In the genomic region with DNA sequence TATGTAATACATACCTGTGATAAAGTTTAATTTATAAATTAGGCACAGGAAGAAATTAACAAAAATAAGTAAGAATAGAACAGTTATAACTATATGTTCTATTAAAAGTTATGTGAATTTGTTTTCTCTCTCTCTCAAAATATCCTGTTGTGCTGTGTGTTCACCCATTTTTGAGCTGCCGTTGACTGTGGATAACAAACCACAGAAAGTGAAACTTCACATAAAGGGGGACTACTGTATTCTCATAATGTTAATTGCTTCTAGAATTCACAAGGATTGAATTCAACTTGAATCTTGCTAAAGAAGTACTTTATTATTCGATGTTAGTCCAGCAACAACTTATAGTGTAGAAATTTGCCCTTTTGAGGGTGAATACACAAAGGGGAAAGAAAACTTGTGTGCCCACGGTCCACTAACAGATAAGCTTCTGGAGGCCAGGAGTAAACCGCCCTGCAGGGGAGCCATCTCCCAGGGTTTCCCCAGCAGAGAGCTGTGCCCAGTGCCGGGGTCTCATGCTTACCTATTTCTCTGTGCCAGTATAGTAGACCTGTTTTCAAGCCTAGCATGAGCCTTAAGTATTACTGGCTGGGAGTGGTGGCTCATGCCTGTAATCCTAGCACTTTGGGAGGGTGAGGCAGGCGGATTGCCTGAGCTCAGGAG, we compare ENCODE assay signal across 15 cellular contexts.
A peak's percentile ranks its signal among the peaks of the same experiment; 100 is the strongest.
DNase-seq lines count a peak whose midpoint lies in the region; ATAC-seq, FAIRE-seq and TF ChIP-seq lines count a peak whose summit lies in the region.
"Had no signal": no experiment of that assay in that cellular context is flagged by ENCODE, and none has a peak within 500 bp of the region (broad histone marks: within the 10 kb centered on the region; RNA-seq: fewer than 3 reads in every experiment).

No MANE protein-coding gene starts in this region.

- H3K4me1 ChIP-seq in DND-41 (ENCODE audit: insufficient read depth, low read length), result peaks cover 3% of the 10 kb centered on the region
- H3K4me1 ChIP-seq: HAP-1 had no signal

- peaks cover 18% of the 10 kb centered on the region; the same call in 1 of the 2 replicates for H3K79me2 ChIP-seq in DND-41 (ENCODE audit: insufficient read depth, low read length)

- no peak overlapping the region for H3K27ac ChIP-seq in DND-41 (ENCODE audit: low read length)
- H3K27ac ChIP-seq: gastrocnemius medialis had no signal

- H2AFZ ChIP-seq in DND-41 (ENCODE audit: low read depth, low read length), result no peak overlapping the region

- H3K4me3 ChIP-seq in DND-41 (ENCODE audit: low read depth in 1 of 2, low read length in 2 of 2) (no peak overlapping the region), MG63 (no peak overlapping the region)
- H3K4me3 ChIP-seq: gastrocnemius medialis, HAP-1 had no signal

- FAIRE-seq in islet of Langerhans (lab: Jason Lieb, UNC), result peak; percentile 17

- H4K20me1 ChIP-seq in DND-41 (ENCODE audit: insufficient read depth, low read length), result peaks cover 5% of the 10 kb centered on the region

- H3K36me3 ChIP-seq in DND-41 (ENCODE audit: insufficient read depth, low read length) (no peaks in the 10 kb centered on the region), MG63 (no peaks in the 10 kb centered on the region)
- H3K36me3 ChIP-seq: gastrocnemius medialis, HAP-1 had no signal

- H3K4me2 ChIP-seq in DND-41 (ENCODE audit: insufficient read depth, low read length), result no peak overlapping the region

- no peak overlapping the region for H3K9ac ChIP-seq in DND-41 (ENCODE audit: low read depth, low read length)

- DNase-seq in DND-41 (peak; percentile 25), SK-MEL-5 (ENCODE audit: low read depth, low spot score) (peak; percentile 57), NOMO-1 treated with DMSO at 0.1 percent for 48 hours (lab: John Stamatoyannopoulos, UW; ENCODE audit: unreplicated experiment) (no peak), NCI-H1417 (lab: John Stamatoyannopoulos, UW) (no peak), MG63 (no peak)
- DNase-seq: activated CD8-positive, alpha-beta memory T cell treated with anti-CD3 and anti-CD28 coated beads, Interleukin-2, amount 50 U/mL, for 48 hours; gastrocnemius medialis; kidney glomerular epithelial cell; NCI-H1417 treated with DMSO at 0.1 percent for 48 hours; NCI-H510A; stimulated activated CD4-positive, alpha-beta T cell treated with anti-CD3 and anti-CD28 coated beads, Interleukin-2, amount 100 ng/mL, for 48 hours had no signal

- H3K9me3 ChIP-seq in DND-41 (ENCODE audit: insufficient read depth, low read length, severe bottlenecking) (no peaks in the 10 kb centered on the region), MG63 (no peaks in the 10 kb centered on the region)
- H3K9me3 ChIP-seq: gastrocnemius medialis, HAP-1 had no signal

- TF ChIP-seq CTCF in DND-41 (IDR thresholded peaks at IDR 0.05; ENCODE audit: borderline replicate concordance, extremely low read depth, low read length, poor library complexity, severe bottlenecking), result no peak

- in situ Hi-C loops in SK-MEL-5 (cut with HindIII; ENCODE audit: low pct_unique_long_range_greater_than_20kb, low sequenced_read_pairs), result no loop called here

- H3K27me3 ChIP-seq in DND-41 (ENCODE audit: insufficient read depth, low read length, poor library complexity), result no peaks in the 10 kb centered on the region
- no peaks in the 10 kb centered on the region for H3K27me3 ChIP-seq in MG63
- H3K27me3 ChIP-seq: gastrocnemius medialis had no signal

- ATAC-seq in DND-41 (ENCODE audit: insufficient read depth, low read depth), result peak; percentile 83
- peak; percentile 66 for ATAC-seq in GM21381 (IDR thresholded peaks at IDR 0.05; ENCODE audit: unreplicated experiment)
- ATAC-seq in HG03280 (IDR thresholded peaks at IDR 0.05; ENCODE audit: unreplicated experiment), result no peak
- ATAC-seq: gastrocnemius medialis had no signal

Comparison
In these comparisons a context has a peak if more than half of its experiments do, and no peak if none do; other contexts are left out.
1. DNase-seq: peak in DND-41 (single experiment) and SK-MEL-5 (single experiment); none in NOMO-1 treated with DMSO at 0.1 percent for 48 hours (single experiment), NCI-H1417 (0 of 3) and MG63 (single experiment).